Comparison of ENCODE assay signal across 11 cellular contexts in the genomic region with DNA sequence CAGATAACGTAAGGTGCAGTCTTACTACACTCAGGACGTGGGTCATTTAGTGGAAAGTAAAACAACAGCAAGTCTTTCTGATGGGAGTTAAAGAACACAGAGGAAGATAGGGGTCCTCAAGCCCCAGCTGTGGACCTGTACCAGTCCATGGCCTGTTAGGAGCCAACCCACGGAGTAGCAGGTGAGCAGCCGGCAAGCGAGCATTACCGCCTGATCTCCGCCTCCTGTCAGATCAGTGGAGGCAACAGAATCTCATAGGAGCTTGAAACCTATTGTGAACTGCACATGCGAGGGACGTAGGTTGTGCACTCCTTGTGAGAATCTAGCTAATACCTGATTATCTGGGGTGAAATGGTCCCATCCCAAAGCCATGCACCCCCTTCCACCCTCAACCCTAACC.
"Had no signal": no experiment of that assay in that cellular context is flagged by ENCODE, and none has a peak within 500 bp of the region (broad histone marks: within the 10 kb centered on the region; RNA-seq: fewer than 3 reads in every experiment).

No MANE protein-coding gene starts in this region.

- H3K27ac Mint-ChIP-seq: GM23338, H9, HFFc6 had no signal

- H3K9me3 Mint-ChIP-seq: GM23338, H9 had no signal

- H3K36me3 ChIP-seq: HAP-1 had no signal

- H3K27ac ChIP-seq: GM23248 had no signal

- H3K4me1 Mint-ChIP-seq: GM23338, H9 had no signal

- H3K9me3 ChIP-seq: HAP-1 had no signal

- H3K9ac ChIP-seq: GM23248 had no signal

- DNase-seq: GM23248, GOT3, H7, H9, HCEC 1CT, HFFc6 had no signal

- H3K4me3 Mint-ChIP-seq: GM23338, H9, HFFc6 had no signal

- H3K4me3 ChIP-seq: GM23248, GM23338, HAP-1 had no signal

- H3K4me1 ChIP-seq: HAP-1 had no signal

- FAIRE-seq: H1, H54 had no signal

- ATAC-seq: GM23338, HCT116 had no signal
